In the genomic region with DNA sequence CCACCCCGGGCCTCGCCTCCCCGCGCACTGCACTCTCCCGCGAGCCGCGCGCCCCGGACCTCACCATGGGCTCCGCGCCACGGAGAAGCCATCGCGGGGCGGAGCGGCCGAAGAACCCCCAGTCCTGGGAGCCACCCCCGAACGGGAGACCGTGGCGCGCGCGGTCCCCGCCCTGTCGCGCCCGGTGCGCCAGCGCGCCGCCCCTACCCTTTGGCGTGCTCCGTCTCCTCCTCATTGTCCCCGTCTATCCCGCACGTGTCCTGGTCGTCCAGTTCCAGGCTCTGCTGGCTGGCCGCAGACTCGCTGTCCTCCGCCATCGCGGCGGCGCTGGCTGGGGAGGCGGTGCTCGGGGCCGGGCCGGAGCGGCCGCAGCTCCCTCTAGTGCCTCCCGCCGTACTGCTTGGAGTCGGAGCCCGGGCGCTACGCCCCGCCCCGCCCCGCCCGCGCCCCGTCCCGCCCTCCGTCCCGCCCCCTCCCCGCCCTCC, we compare ENCODE assay signal across 8 cellular contexts. TPM values are rescaled to one million over a fixed set of nuclear protein-coding genes. Genes with fewer than 3 reads are reported as not detected.
DNase-seq lines count a peak whose midpoint lies in the region; ATAC-seq and TF ChIP-seq lines count a peak whose summit lies in the region.

A gene (minus strand): TSS at position 398 of the 485 bp plus-strand sequence. CDS start 81 bp downstream, at position 317.

- peaks cover 11% of the 10 kb centered on the region for H3K36me3 Mint-ChIP-seq in dendritic cell treated with granulocyte-macrophage colony-stimulating factor and Interleukin-4, amounts not matched to agents 40 ng/mL and 50 ng/mL, for 4 days (ENCODE audit: low read depth)

- TF ChIP-seq CTCF in KMS-11 (conservative IDR thresholded peaks at IDR 0.05; ENCODE audit: low read depth, low read length), result no peak
- peak; percentile 43 for TF ChIP-seq CTCF in RWPE2 (IDR thresholded peaks at IDR 0.05; ENCODE audit: poor library complexity, severe bottlenecking)
- peak; percentile 37 for TF ChIP-seq CTCF in lower lobe of right lung (IDR thresholded peaks at IDR 0.05)
- TF ChIP-seq CTCF in suprapubic skin (IDR thresholded peaks at IDR 0.05), result peak in 1 of 2 donors; percentile 65

- no peaks in the 10 kb centered on the region for H3K36me3 ChIP-seq in KMS-11 (ENCODE audit: insufficient read depth)
- no peaks in the 10 kb centered on the region; the same call in 1 of the 2 replicates for H3K36me3 ChIP-seq in RWPE2 (ENCODE audit: low read depth)
- no peaks in the 10 kb centered on the region for H3K36me3 ChIP-seq in lower lobe of right lung
- no peaks in the 10 kb centered on the region for H3K36me3 ChIP-seq in suprapubic skin

- no peak for TF ChIP-seq EP300 in suprapubic skin (IDR thresholded peaks at IDR 0.05)

- peaks cover 3% of the 10 kb centered on the region for H3K9me3 ChIP-seq in RWPE2 (ENCODE audit: severe bottlenecking)
- H3K9me3 ChIP-seq in lower lobe of right lung, result no peaks in the 10 kb centered on the region
- H3K9me3 ChIP-seq in suprapubic skin, result no peaks in the 10 kb centered on the region

- peak within 1 kb of the TSS; percentile 82 for H3K27ac Mint-ChIP-seq in dendritic cell treated with granulocyte-macrophage colony-stimulating factor and Interleukin-4, amounts not matched to agents 40 ng/mL and 50 ng/mL, for 4 days

- intact Hi-C loops in dendritic cell treated with granulocyte-macrophage colony-stimulating factor and Interleukin-4, amounts not matched to agents 40 ng/mL and 50 ng/mL, for 4 days (cut with micrococcal nuclease), result loop anchor here (2.0 to 10.0 kb wide), 2 partner anchors 204 to 330 kb away; a partner anchor contains a TSS
- intact Hi-C loops in lower lobe of right lung (cut with DNase I), result no loop called here

- H3K27ac ChIP-seq in KMS-11 (peak within 1 kb of the TSS; percentile 35; the same call in 1 of the 2 replicates), RWPE2 (ENCODE audit: poor library complexity, severe bottlenecking) (peak within 1 kb of the TSS; percentile 51), lower lobe of right lung (peak within 1 kb of the TSS; percentile 89), suprapubic skin (peak within 1 kb of the TSS; percentile 90)

- 2% methylated on average over 11 of the region's 68 CpGs for WGBS in suprapubic skin

- peak; percentile 17 for DNase-seq in stimulated activated CD8-positive, alpha-beta memory T cell treated with anti-CD3 and anti-CD28 coated beads, Interleukin-12 subunit alpha, Interleukin-12 subunit beta, amount 100 ng/mL, for 24 hours (ENCODE audit: extremely low read depth)
- DNase-seq in stimulated activated CD8-positive, alpha-beta memory T cell treated with anti-CD3 and anti-CD28 coated beads, Interleukin-4, amount 100 ng/mL, for 48 hours, result no peak
- DNase-seq in H4 (ENCODE audit: low spot score), result peak; percentile 53
- DNase-seq in RWPE2 (ENCODE audit: low spot score), result peak; percentile 79
- DNase-seq in lower lobe of right lung, result peak; percentile 91
- DNase-seq in suprapubic skin (ENCODE audit: low spot score in 2 of 2), result peak; percentile 81 to 91

- H3K4me1 Mint-ChIP-seq in dendritic cell treated with granulocyte-macrophage colony-stimulating factor and Interleukin-4, amounts not matched to agents 40 ng/mL and 50 ng/mL, for 4 days (ENCODE audit: low read depth), result peaks cover 19% of the 10 kb centered on the region

- H3K9me3 Mint-ChIP-seq in dendritic cell treated with granulocyte-macrophage colony-stimulating factor and Interleukin-4, amounts not matched to agents 40 ng/mL and 50 ng/mL, for 4 days, result no peaks in the 10 kb centered on the region

- H3K27me3 ChIP-seq in KMS-11 (ENCODE audit: insufficient read depth, low read depth) (no peaks in the 10 kb centered on the region), RWPE2 (ENCODE audit: insufficient read depth, poor library complexity, severe bottlenecking) (no peaks in the 10 kb centered on the region), lower lobe of right lung (ENCODE audit: low read depth) (no peaks in the 10 kb centered on the region), suprapubic skin (no peaks in the 10 kb centered on the region)

- ATAC-seq in RWPE2 (ENCODE audit: low read depth) (peak; percentile 81), lower lobe of right lung (peak; percentile 93 to 94)

- H3K4me3 ChIP-seq in KMS-11 (IDR thresholded peaks at IDR 0.05; ENCODE audit: insufficient read depth, low read depth, low read length), result peak within 1 kb of the TSS; percentile 36
- peak within 1 kb of the TSS; percentile 97 for H3K4me3 ChIP-seq in RWPE2 (ENCODE audit: severe bottlenecking)
- H3K4me3 ChIP-seq in lower lobe of right lung, result peak within 1 kb of the TSS; percentile 85
- peak within 1 kb of the TSS; percentile 100 for H3K4me3 ChIP-seq in suprapubic skin

- H3K4me1 ChIP-seq in KMS-11 (ENCODE audit: low read depth, poor library complexity, severe bottlenecking), result peaks cover 17% of the 10 kb centered on the region
- peaks cover 10% of the 10 kb centered on the region for H3K4me1 ChIP-seq in RWPE2 (ENCODE audit: insufficient read depth, poor library complexity, severe bottlenecking)
- peaks cover 43% of the 10 kb centered on the region for H3K4me1 ChIP-seq in lower lobe of right lung
- H3K4me1 ChIP-seq in suprapubic skin, result peaks cover 32% of the 10 kb centered on the region

- peak; percentile 46 to 78 for TF ChIP-seq POLR2A in suprapubic skin (IDR thresholded peaks at IDR 0.05)

- H3K79me2 ChIP-seq in KMS-11 (ENCODE audit: insufficient read depth, low read depth), result peaks cover 6% of the 10 kb centered on the region; the same call in 1 of the 2 replicates

- H4K20me1 ChIP-seq in KMS-11 (ENCODE audit: insufficient read depth), result no peaks in the 10 kb centered on the region

- peak within 1 kb of the TSS; percentile 89 for H3K4me2 ChIP-seq in KMS-11

- H2AFZ ChIP-seq in KMS-11 (ENCODE audit: low read depth), result peak within 1 kb of the TSS; percentile 89

- H3K9ac ChIP-seq in KMS-11, result peak within 1 kb of the TSS; percentile 56

- peaks cover 48% of the 10 kb centered on the region for H3K27me3 Mint-ChIP-seq in dendritic cell treated with granulocyte-macrophage colony-stimulating factor and Interleukin-4, amounts not matched to agents 40 ng/mL and 50 ng/mL, for 4 days

- H3K4me3 Mint-ChIP-seq in dendritic cell treated with granulocyte-macrophage colony-stimulating factor and Interleukin-4, amounts not matched to agents 40 ng/mL and 50 ng/mL, for 4 days, result peak within 1 kb of the TSS; percentile 94

RNA-seq across cellular contexts. Expression of the gene that starts here (rescaled TPM):
- 17.1 and 25.7 TPM in 2 replicates for total RNA-seq in H4 (2014; rRNA removed; shearing (Covaris generic))
- 10.2 TPM for total RNA-seq in lower lobe of right lung
- total RNA-seq in suprapubic skin, result 10 to 100 TPM; 14.1 to 25.5 (median 16.6) TPM

Comparison
In these comparisons a context has a peak if more than half of its experiments do, and no peak if none do; other contexts are left out.
1. H3K27ac ChIP-seq: peak in every context shown above with its lines; median percentile 90 in suprapubic skin; 89 in lower lobe of right lung; 51 in RWPE2; 35 in KMS-11.
2. H3K4me3 ChIP-seq: peak in every context shown above with its lines; median percentile 100 in suprapubic skin; 97 in RWPE2; 85 in lower lobe of right lung; 36 in KMS-11.